19 cellular contexts compared by ENCODE assay signal in genomic region chr3:179038216-179038898, GRCh38. TPM values are rescaled to one million over a fixed set of nuclear protein-coding genes. Genes with fewer than 3 reads are reported as not detected.
DNase-seq lines count a peak whose midpoint lies in the region; ATAC-seq and TF ChIP-seq lines count a peak whose summit lies in the region.
"Had no signal": no experiment of that assay in that cellular context is flagged by ENCODE, and none has a peak within 500 bp of the region (broad histone marks: within the 10 kb centered on the region; RNA-seq: fewer than 3 reads in every experiment).

No MANE protein-coding gene starts in this region.

- H3K9me2 ChIP-seq in PC-3 (replicated peaks; ENCODE audit: low read length): no peaks in the 10 kb centered on the region

- no TSS peak for BruUV-seq in PC-3 (replicated peaks; lab: Mats Ljungman, UMichigan)

- no peak overlapping the region for H3K4me2 ChIP-seq in PC-3 (ENCODE audit: low read length)

- no peak overlapping the region for H2AFZ ChIP-seq in PC-3 (ENCODE audit: low read length)

- no peak for DNase-seq in activated naive CD8-positive, alpha-beta T cell treated with anti-CD3 and anti-CD28 coated beads, Interleukin-2, amount 50 U/mL, for 24 hours
- DNase-seq in T-helper 17 cell (no peak), glomerular visceral epithelial cell (ENCODE audit: extremely low spot score) (peak; percentile 36), HuH-7 (ENCODE audit: low spot score) (no peak), PC-3 (no peak), NCI-H345 (lab: John Stamatoyannopoulos, UW) (no peak)
- DNase-seq in stimulated activated naive CD8-positive, alpha-beta T cell treated with anti-CD3 and anti-CD28 coated beads, Interleukin-15, amount 100 ng/mL, for 72 hours: no peak
- DNase-seq: activated CD4-positive, CD25-positive, alpha-beta regulatory T cell; head of caudate nucleus; HFFc6; NCI-H1105 treated with DMSO at 0.1 percent for 48 hours; NCI-H2171 treated with DMSO at 0.1 percent for 48 hours; nucleus accumbens; uterus had no signal

- H3K36me3 Mint-ChIP-seq in activated naive CD8-positive, alpha-beta T cell: peaks cover 14% of the 10 kb centered on the region
- H3K36me3 Mint-ChIP-seq in activated naive CD8-positive, alpha-beta T cell treated with anti-CD3 and anti-CD28 coated beads, Interleukin-2, amount 50 U/mL, for 24 hours (ENCODE audit: low read depth): peaks cover 20% of the 10 kb centered on the region
- peaks cover 3% of the 10 kb centered on the region for H3K36me3 Mint-ChIP-seq in T-helper 17 cell (ENCODE audit: low read depth)

- H3K9me3 ChIP-seq in T-helper 17 cell (ENCODE audit: control insufficient read depth, low read length, poor library complexity, severe bottlenecking): no peaks in the 10 kb centered on the region
- no peaks in the 10 kb centered on the region for H3K9me3 ChIP-seq in PC-3 (ENCODE audit: low read length)
- H3K9me3 ChIP-seq: uterus had no signal

- peaks cover 5% of the 10 kb centered on the region for H3K9me3 Mint-ChIP-seq in activated naive CD8-positive, alpha-beta T cell (ENCODE audit: low read depth)
- H3K9me3 Mint-ChIP-seq in activated naive CD8-positive, alpha-beta T cell treated with anti-CD3 and anti-CD28 coated beads, Interleukin-2, amount 50 U/mL, for 24 hours: no peaks in the 10 kb centered on the region
- H3K9me3 Mint-ChIP-seq in stimulated activated naive CD8-positive, alpha-beta T cell treated with anti-CD3 and anti-CD28 coated beads, Interleukin-15, amount 100 ng/mL, for 72 hours: no peaks in the 10 kb centered on the region
- H3K9me3 Mint-ChIP-seq: stimulated activated memory B cell treated with anti-CD40 and anti-IgM and Interleukin-4, amounts not matched to agents 10 μg/mL and 1 μg/mL and 100 μg/mL, for 72 hours had no signal

- H3K4me3 ChIP-seq in PC-3 (ENCODE audit: low read length): no peak overlapping the region
- H3K4me3 ChIP-seq: K562, uterus had no signal

- POLR2A ChIA-PET in PC-3 (lab: Charles Lee; ENCODE audit: unreplicated experiment): no interaction called here

- H3K4me1 ChIP-seq in PC-3 (ENCODE audit: insufficient read depth, low read length): no peaks in the 10 kb centered on the region

- ATAC-seq in activated naive CD8-positive, alpha-beta T cell treated with anti-CD3 and anti-CD28 coated beads, Interleukin-2, amount 50 U/mL, for 24 hours: no peak
- peak; percentile 25 for ATAC-seq in T-helper 17 cell
- ATAC-seq in stimulated activated naive CD8-positive, alpha-beta T cell treated with anti-CD3 and anti-CD28 coated beads, Interleukin-15, amount 100 ng/mL, for 72 hours: no peak
- ATAC-seq in PC-3: no peak
- ATAC-seq: K562; stimulated activated memory B cell treated with anti-CD40 and anti-IgM and Interleukin-4, amounts not matched to agents 10 μg/mL and 1 μg/mL and 100 μg/mL, for 72 hours had no signal

- no peaks in the 10 kb centered on the region for H3K36me3 ChIP-seq in PC-3 (ENCODE audit: low read depth, low read length)
- H3K36me3 ChIP-seq: uterus had no signal

- H4K20me1 ChIP-seq in PC-3 (ENCODE audit: low read length): no peaks in the 10 kb centered on the region

- H3F3A ChIP-seq in PC-3 (ENCODE audit: low read length, unreplicated experiment): no peaks in the 10 kb centered on the region

- no peaks in the 10 kb centered on the region for H3K79me2 ChIP-seq in PC-3 (ENCODE audit: low read length)

- H3K27ac ChIP-seq in PC-3 (ENCODE audit: low read length): no peak overlapping the region

- CTCF ChIA-PET in PC-3 (lab: Charles Lee): no interaction called here

- H3K27me3 Mint-ChIP-seq in activated naive CD8-positive, alpha-beta T cell: no peaks in the 10 kb centered on the region
- no peaks in the 10 kb centered on the region for H3K27me3 Mint-ChIP-seq in activated naive CD8-positive, alpha-beta T cell treated with anti-CD3 and anti-CD28 coated beads, Interleukin-2, amount 50 U/mL, for 24 hours
- H3K27me3 Mint-ChIP-seq in T-helper 17 cell: no peaks in the 10 kb centered on the region
- H3K27me3 Mint-ChIP-seq in stimulated activated naive CD8-positive, alpha-beta T cell treated with anti-CD3 and anti-CD28 coated beads, Interleukin-15, amount 100 ng/mL, for 72 hours: no peaks in the 10 kb centered on the region
- H3K27me3 Mint-ChIP-seq: dendritic cell treated with granulocyte-macrophage colony-stimulating factor and Interleukin-4, amounts not matched to agents 40 ng/mL and 50 ng/mL, for 4 days; stimulated activated memory B cell treated with anti-CD40 and anti-IgM and Interleukin-4, amounts not matched to agents 10 μg/mL and 1 μg/mL and 100 μg/mL, for 72 hours; T-cell had no signal

- H3K4me1 Mint-ChIP-seq in activated naive CD8-positive, alpha-beta T cell (ENCODE audit: low read depth): peaks cover 11% of the 10 kb centered on the region
- peaks cover 10% of the 10 kb centered on the region for H3K4me1 Mint-ChIP-seq in activated naive CD8-positive, alpha-beta T cell treated with anti-CD3 and anti-CD28 coated beads, Interleukin-2, amount 50 U/mL, for 24 hours
- peaks cover 23% of the 10 kb centered on the region for H3K4me1 Mint-ChIP-seq in T-helper 17 cell
- H3K4me1 Mint-ChIP-seq in stimulated activated naive CD8-positive, alpha-beta T cell treated with anti-CD3 and anti-CD28 coated beads, Interleukin-15, amount 100 ng/mL, for 72 hours: peaks cover 6% of the 10 kb centered on the region

- no peaks in the 10 kb centered on the region for H3K27me3 ChIP-seq in PC-3 (ENCODE audit: low read length)
- H3K27me3 ChIP-seq: uterus had no signal

- TF ChIP-seq CTCF in PC-3 (conservative IDR thresholded peaks at IDR 0.05; ENCODE audit: low read depth, low read length): no peak

- H3K4me3 Mint-ChIP-seq in activated naive CD8-positive, alpha-beta T cell: peak overlapping the region; percentile 68
- no peak overlapping the region for H3K4me3 Mint-ChIP-seq in activated naive CD8-positive, alpha-beta T cell treated with anti-CD3 and anti-CD28 coated beads, Interleukin-2, amount 50 U/mL, for 24 hours
- peak overlapping the region; percentile 70 for H3K4me3 Mint-ChIP-seq in T-helper 17 cell
- H3K4me3 Mint-ChIP-seq in stimulated activated naive CD8-positive, alpha-beta T cell treated with anti-CD3 and anti-CD28 coated beads, Interleukin-15, amount 100 ng/mL, for 72 hours: peak overlapping the region; percentile 25 to 39
- H3K4me3 Mint-ChIP-seq: dendritic cell treated with granulocyte-macrophage colony-stimulating factor and Interleukin-4, amounts not matched to agents 40 ng/mL and 50 ng/mL, for 4 days; HFFc6 had no signal

- no peak overlapping the region for H3K9ac ChIP-seq in PC-3 (ENCODE audit: low read length)

- H3K27ac Mint-ChIP-seq in activated naive CD8-positive, alpha-beta T cell: no peak overlapping the region
- no peak overlapping the region for H3K27ac Mint-ChIP-seq in activated naive CD8-positive, alpha-beta T cell treated with anti-CD3 and anti-CD28 coated beads, Interleukin-2, amount 50 U/mL, for 24 hours
- no peak overlapping the region for H3K27ac Mint-ChIP-seq in T-helper 17 cell
- H3K27ac Mint-ChIP-seq in stimulated activated naive CD8-positive, alpha-beta T cell treated with anti-CD3 and anti-CD28 coated beads, Interleukin-15, amount 100 ng/mL, for 72 hours: no peak overlapping the region
- H3K27ac Mint-ChIP-seq: dendritic cell treated with granulocyte-macrophage colony-stimulating factor and Interleukin-4, amounts not matched to agents 40 ng/mL and 50 ng/mL, for 4 days; HFFc6; stimulated activated memory B cell treated with anti-CD40 and anti-IgM and Interleukin-4, amounts not matched to agents 10 μg/mL and 1 μg/mL and 100 μg/mL, for 72 hours; T-cell had no signal

- intact Hi-C loops in PC-3 (cut with micrococcal nuclease): no loop called here

RNA-seq across cellular contexts. Expression of gene ZMAT3, which starts 33.3 kb away (rescaled TPM):
- total RNA-seq in T-helper 17 cell: 10 to 100 TPM; 18.1 to 19.0 TPM
- 2.0 and 2.9 TPM in 2 replicates for total RNA-seq in PC-3 (2014; rRNA removed)
